Comparison of ENCODE assay signal across 24 cellular contexts in genomic region chr7:94683066-94683465, GRCh38. TPM values are rescaled to one million over a fixed set of nuclear protein-coding genes. Genes with fewer than 3 reads are reported as not detected.
DNase-seq lines count a peak whose midpoint lies in the region; ATAC-seq and TF ChIP-seq lines count a peak whose summit lies in the region.
"Had no signal": no experiment of that assay in that cellular context is flagged by ENCODE, and none has a peak within 500 bp of the region (broad histone marks: within the 10 kb centered on the region; RNA-seq: fewer than 3 reads in every experiment).

No MANE protein-coding gene starts in this region.

- no peak for ATAC-seq in HG02885 (IDR thresholded peaks at IDR 0.05; ENCODE audit: poor library complexity, unreplicated experiment)
- no peak for ATAC-seq in mucosa of descending colon
- ATAC-seq: A549, GM12878 had no signal

- CTCF ChIA-PET in mammary epithelial cell (lab: Charles Lee; ENCODE audit: low non-redundant PET) (no interaction called here), MCF 10A (lab: Yijun Ruan, JAX) (no interaction called here), RWPE1 (lab: Yijun Ruan, JAX) (no interaction called here)

- no peaks in the 10 kb centered on the region for H4K20me1 ChIP-seq in mammary epithelial cell (ENCODE audit: insufficient read depth, low read length)
- H4K20me1 ChIP-seq: BLaER1 treated with 17β-estradiol and CSF1 and Interleukin-3, amounts not matched to agents 10 nM and 100 nM had no signal

- no peaks in the 10 kb centered on the region for H3K9me3 Mint-ChIP-seq in MCF 10A (ENCODE audit: unreplicated experiment)
- H3K9me3 Mint-ChIP-seq: CD4-positive, alpha-beta T cell had no signal

- H3K79me2 ChIP-seq in mammary epithelial cell (ENCODE audit: insufficient read depth, low read length), result no peaks in the 10 kb centered on the region

- no peak overlapping the region for H3K4me3 Mint-ChIP-seq in MCF 10A (ENCODE audit: unreplicated experiment)
- H3K4me3 Mint-ChIP-seq: CD14-positive monocyte; CD4-positive, alpha-beta T cell; CD8-positive, alpha-beta memory T cell had no signal

- dilution Hi-C loops in mammary epithelial cell (cut with HindIII; ENCODE audit: low sequenced_read_pairs), result no loop called here

- H3K4me2 ChIP-seq in mammary epithelial cell (ENCODE audit: insufficient read depth, low read depth, low read length), result no peak overlapping the region
- H3K4me2 ChIP-seq: A549; BLaER1 treated with 17β-estradiol and CSF1 and Interleukin-3, amounts not matched to agents 10 nM and 100 nM had no signal

- no peak overlapping the region for H3K27ac Mint-ChIP-seq in MCF 10A (ENCODE audit: low read depth, unreplicated experiment)
- H3K27ac Mint-ChIP-seq: CD14-positive monocyte; CD4-positive, alpha-beta T cell had no signal

- DNase-seq in mammary epithelial cell (peak; percentile 28), MCF 10A (ENCODE audit: unreplicated experiment) (no peak), RWPE1 (ENCODE audit: low spot score) (peak; percentile 8), epithelial cell of esophagus (ENCODE audit: low read depth) (peak; percentile 64), SW480 (ENCODE audit: low spot score) (no peak), mucosa of descending colon (no peak)
- DNase-seq: 8988T; ACHN; AML-193; BE2C; CD4-positive, alpha-beta T cell; CD8-positive, alpha-beta memory T cell; DMS 273 treated with DMSO at 0.1 percent for 48 hours; DMS79; EL; GDM1; GM23248; H7; HCEC 1CT had no signal

- TF ChIP-seq CTCF in mammary epithelial cell (conservative IDR thresholded peaks at IDR 0.05 in 1 of 2, IDR thresholded peaks at IDR 0.05 in 1 of 2; ENCODE audit: extremely low read depth in 1 of 2, insufficient read depth in 1 of 2, low read depth in 1 of 2, low read length in 2 of 2) (no peak), MCF 10A (IDR thresholded peaks at IDR 0.05; ENCODE audit: unreplicated experiment) (no peak), RWPE1 (conservative IDR thresholded peaks at IDR 0.05; ENCODE audit: low read depth) (no peak), epithelial cell of esophagus (IDR thresholded peaks at IDR 0.05; ENCODE audit: insufficient read depth, low read depth, low read length, missing control alignments) (no peak), mucosa of descending colon (IDR thresholded peaks at IDR 0.05) (no peak)

- no peak overlapping the region for H3K9ac ChIP-seq in mammary epithelial cell (ENCODE audit: insufficient read depth, low read length)
- H3K9ac ChIP-seq: BLaER1 treated with 17β-estradiol and CSF1 and Interleukin-3, amounts not matched to agents 10 nM and 100 nM; GM23248 had no signal

- H3K4me3 ChIP-seq in mammary epithelial cell (replicated peaks in 1 of 3; ENCODE audit: insufficient read depth in 1 of 3, low read depth in 2 of 3, low read length in 3 of 3), result no peak overlapping the region
- H3K4me3 ChIP-seq in epithelial cell of esophagus (ENCODE audit: low read length), result no peak overlapping the region
- no peak overlapping the region for H3K4me3 ChIP-seq in mucosa of descending colon
- H3K4me3 ChIP-seq: A549; BLaER1 treated with 17β-estradiol and CSF1 and Interleukin-3, amounts not matched to agents 10 nM and 100 nM; GM12878; GM23248 had no signal

- intact Hi-C loops in mammary epithelial cell (cut with micrococcal nuclease), result no loop called here
- intact Hi-C loops in MCF 10A (cut with micrococcal nuclease), result no loop called here
- intact Hi-C loops in mucosa of descending colon (cut with DNase I, micrococcal nuclease), result no loop called here

- no peak overlapping the region for H2AFZ ChIP-seq in mammary epithelial cell (ENCODE audit: low read depth, low read length)
- H2AFZ ChIP-seq: GM23248 had no signal

- H3K36me3 Mint-ChIP-seq in MCF 10A (ENCODE audit: insufficient read depth, unreplicated experiment), result no peaks in the 10 kb centered on the region
- H3K36me3 Mint-ChIP-seq: CD14-positive monocyte had no signal

- WGBS in mammary epithelial cell (ENCODE audit: low coverage, missing lambda C conversion rate), result 71% methylated on average over 1 of the region's 1 CpG

- H3K27me3 ChIP-seq in mammary epithelial cell (ENCODE audit: insufficient read depth, low read length), result no peaks in the 10 kb centered on the region
- H3K27me3 ChIP-seq: BE2C; BLaER1 treated with 17β-estradiol and CSF1 and Interleukin-3, amounts not matched to agents 10 nM and 100 nM had no signal

- H3K9me3 ChIP-seq in mammary epithelial cell (replicated peaks; ENCODE audit: insufficient read depth, low read length) (no peaks in the 10 kb centered on the region), mucosa of descending colon (no peaks in the 10 kb centered on the region)
- H3K9me3 ChIP-seq: A549; BE2C; BLaER1 treated with 17β-estradiol and CSF1 and Interleukin-3, amounts not matched to agents 10 nM and 100 nM had no signal

- H3K4me1 ChIP-seq in mammary epithelial cell (ENCODE audit: insufficient read depth, low read length) (peaks cover 3% of the 10 kb centered on the region), mucosa of descending colon (ENCODE audit: low read depth) (no peaks in the 10 kb centered on the region)
- H3K4me1 ChIP-seq: A549; BE2C; BLaER1 treated with 17β-estradiol and CSF1 and Interleukin-3, amounts not matched to agents 10 nM and 100 nM had no signal

- in situ Hi-C loops in mammary epithelial cell (cut with MboI; ENCODE audit: low sequenced_read_pairs in 2 of 2), result no loop called here

- H3K27ac ChIP-seq in mammary epithelial cell (ENCODE audit: insufficient read depth, low read depth, low read length) (no peak overlapping the region), RWPE1 (no peak overlapping the region)
- H3K27ac ChIP-seq: A549; BLaER1 treated with 17β-estradiol and CSF1 and Interleukin-3, amounts not matched to agents 10 nM and 100 nM; GM23248 had no signal

- POLR2A ChIA-PET in MCF 10A (lab: Yijun Ruan, JAX) (interaction anchor here (0.6 to 1.2 kb wide), 2 partner anchors 15 to 24 kb away, joined by 3 to 4 read pairs; no protein-coding TSS in a partner anchor), RWPE1 (lab: Yijun Ruan, JAX; ENCODE audit: low non-redundant PET) (no interaction called here)

- H3K27me3 Mint-ChIP-seq in MCF 10A (ENCODE audit: insufficient read depth, unreplicated experiment), result no peaks in the 10 kb centered on the region

- no peaks in the 10 kb centered on the region for H3K36me3 ChIP-seq in mammary epithelial cell (ENCODE audit: insufficient read depth, low read length)
- no peaks in the 10 kb centered on the region for H3K36me3 ChIP-seq in mucosa of descending colon (ENCODE audit: low read depth)
- H3K36me3 ChIP-seq: BE2C; BLaER1 treated with 17β-estradiol and CSF1 and Interleukin-3, amounts not matched to agents 10 nM and 100 nM had no signal

- no TSS peak for BruUV-seq in mammary epithelial cell (replicated peaks; lab: Mats Ljungman, UMichigan)
- no TSS peak for BruUV-seq in MCF 10A (replicated peaks; lab: Mats Ljungman, UMichigan)

- peaks cover 16% of the 10 kb centered on the region for H3K4me1 Mint-ChIP-seq in MCF 10A (ENCODE audit: insufficient read depth, unreplicated experiment)
- H3K4me1 Mint-ChIP-seq: CD14-positive monocyte; CD8-positive, alpha-beta memory T cell had no signal

RNA-seq across cellular contexts. Expression of gene SGCE, which starts 27.1 kb away (rescaled TPM):
- total RNA-seq in mammary epithelial cell (10 to 100 TPM; 61.3 to 74.7 TPM), MCF 10A (2022) (39.4 and 48.9 TPM in 2 replicates), mucosa of descending colon (10 to 100 TPM in 1 of 3 donors, 1 to 10 TPM in 2; 6.8 to 70.2 (median 6.8) TPM)
- polyA plus RNA-seq in mammary epithelial cell, result 37.1 TPM
- 20.8 TPM for polyA minus RNA-seq in mammary epithelial cell
- polyA plus RNA-seq: CD14-positive monocyte had no signal

Comparison
In these comparisons a context has a peak if more than half of its experiments do, and no peak if none do; other contexts are left out.
1. DNase-seq: peak in mammary epithelial cell (single experiment), RWPE1 (single experiment) and epithelial cell of esophagus (single experiment); none in MCF 10A (single experiment), SW480 (single experiment) and mucosa of descending colon (0 of 3).